Comparison of ENCODE assay signal across 8 cellular contexts in genomic region chr3:157438371-157438735, GRCh38. TPM values are rescaled to one million over a fixed set of nuclear protein-coding genes. Genes with fewer than 3 reads are reported as not detected.
A peak's percentile ranks its signal among the peaks of the same experiment; 100 is the strongest.
DNase-seq lines count a peak whose midpoint lies in the region; ATAC-seq and TF ChIP-seq lines count a peak whose summit lies in the region.

No MANE protein-coding gene starts in this region.

- H3K4me3 Mint-ChIP-seq in activated naive CD8-positive, alpha-beta T cell = peak overlapping the region; percentile 40
- H3K4me3 Mint-ChIP-seq in activated naive CD8-positive, alpha-beta T cell treated with anti-CD3 and anti-CD28 coated beads, Interleukin-2, amount 50 U/mL, for 24 hours = no peak overlapping the region
- H3K4me3 Mint-ChIP-seq in activated naive CD8-positive, alpha-beta T cell treated with anti-CD3 and anti-CD28 coated beads for 36 hours = peak overlapping the region; percentile 64

- H3K27ac ChIP-seq in tibial nerve = peak overlapping the region in 2 of 4 donors; percentile 61 to 70

- no peaks in the 10 kb centered on the region for H3K9me3 ChIP-seq in tibial nerve

- peaks cover 8% of the 10 kb centered on the region for H3K36me3 Mint-ChIP-seq in activated naive CD8-positive, alpha-beta T cell
- no peaks in the 10 kb centered on the region for H3K36me3 Mint-ChIP-seq in activated naive CD8-positive, alpha-beta T cell treated with anti-CD3 and anti-CD28 coated beads, Interleukin-2, amount 50 U/mL, for 24 hours (ENCODE audit: low read depth)
- H3K36me3 Mint-ChIP-seq in activated naive CD8-positive, alpha-beta T cell treated with anti-CD3 and anti-CD28 coated beads for 36 hours = no peaks in the 10 kb centered on the region

- H3K27me3 ChIP-seq in tibial nerve = no peaks in the 10 kb centered on the region

- no peaks in the 10 kb centered on the region for H3K36me3 ChIP-seq in tibial nerve

- H3K27me3 Mint-ChIP-seq in activated naive CD8-positive, alpha-beta T cell = peaks cover 13% of the 10 kb centered on the region
- peaks cover 34% of the 10 kb centered on the region for H3K27me3 Mint-ChIP-seq in activated naive CD8-positive, alpha-beta T cell treated with anti-CD3 and anti-CD28 coated beads, Interleukin-2, amount 50 U/mL, for 24 hours
- peaks cover 42% of the 10 kb centered on the region for H3K27me3 Mint-ChIP-seq in activated naive CD8-positive, alpha-beta T cell treated with anti-CD3 and anti-CD28 coated beads for 36 hours

- ATAC-seq in activated naive CD8-positive, alpha-beta T cell treated with anti-CD3 and anti-CD28 coated beads, Interleukin-2, amount 50 U/mL, for 24 hours = no peak
- no peak for ATAC-seq in HG02571 (IDR thresholded peaks at IDR 0.05; ENCODE audit: unreplicated experiment)

- no peak for TF ChIP-seq POLR2A in tibial nerve (IDR thresholded peaks at IDR 0.05)

- TF ChIP-seq CTCF in tibial nerve (IDR thresholded peaks at IDR 0.05) = no peak

- H3K4me1 ChIP-seq in tibial nerve = peaks cover 0 to 34% (median 0%) of the 10 kb centered on the region in 4 donors

- WGBS in tibial nerve, 2 donors = 5 to 6% methylated on average over 11 to 12 of the region's 12 CpGs

- DNase-seq in activated naive CD8-positive, alpha-beta T cell treated with anti-CD3 and anti-CD28 coated beads, Interleukin-2, amount 50 U/mL, for 24 hours = no peak
- DNase-seq in activated naive CD8-positive, alpha-beta T cell treated with anti-CD3 and anti-CD28 coated beads for 36 hours = no peak
- DNase-seq in iPS-NIHi11 (ENCODE audit: low spot score) (peak; percentile 45), tibial nerve (ENCODE audit: low spot score in 2 of 2) (no peak), AML-193 (lab: John Stamatoyannopoulos, UW) (no peak)
- DNase-seq in effector CD8-positive, alpha-beta T cell (lab: John Stamatoyannopoulos, UW) = no peak

- TF ChIP-seq EP300 in tibial nerve (IDR thresholded peaks at IDR 0.05) = no peak

- peaks cover 10% of the 10 kb centered on the region for H3K4me1 Mint-ChIP-seq in activated naive CD8-positive, alpha-beta T cell (ENCODE audit: low read depth)
- H3K4me1 Mint-ChIP-seq in activated naive CD8-positive, alpha-beta T cell treated with anti-CD3 and anti-CD28 coated beads, Interleukin-2, amount 50 U/mL, for 24 hours = peaks cover 11% of the 10 kb centered on the region
- H3K4me1 Mint-ChIP-seq in activated naive CD8-positive, alpha-beta T cell treated with anti-CD3 and anti-CD28 coated beads for 36 hours = peaks cover 13% of the 10 kb centered on the region

- H3K27ac Mint-ChIP-seq in activated naive CD8-positive, alpha-beta T cell = no peak overlapping the region
- no peak overlapping the region for H3K27ac Mint-ChIP-seq in activated naive CD8-positive, alpha-beta T cell treated with anti-CD3 and anti-CD28 coated beads, Interleukin-2, amount 50 U/mL, for 24 hours
- no peak overlapping the region for H3K27ac Mint-ChIP-seq in activated naive CD8-positive, alpha-beta T cell treated with anti-CD3 and anti-CD28 coated beads for 36 hours

- peak overlapping the region; percentile 42 to 73 (median 48) for H3K4me3 ChIP-seq in tibial nerve

- H3K9me3 Mint-ChIP-seq in activated naive CD8-positive, alpha-beta T cell (ENCODE audit: low read depth) = no peaks in the 10 kb centered on the region
- no peaks in the 10 kb centered on the region for H3K9me3 Mint-ChIP-seq in activated naive CD8-positive, alpha-beta T cell treated with anti-CD3 and anti-CD28 coated beads, Interleukin-2, amount 50 U/mL, for 24 hours
- no peaks in the 10 kb centered on the region for H3K9me3 Mint-ChIP-seq in activated naive CD8-positive, alpha-beta T cell treated with anti-CD3 and anti-CD28 coated beads for 36 hours

RNA-seq across cellular contexts. Expression of gene PTX3, which starts 1.7 kb away (rescaled TPM):
- total RNA-seq in activated naive CD8-positive, alpha-beta T cell treated with anti-CD3 and anti-CD28 coated beads for 36 hours = under 1 TPM in 1 of 2 experiments, not detected in 1; 0.25 TPM
- total RNA-seq in tibial nerve = 100 to 1,000 TPM in 1 of 4 donors, 10 to 100 TPM in 2, 1 to 10 TPM in 1; 9.0 to 118 (median 12.2) TPM

Comparison
In these comparisons a context has a peak if more than half of its experiments do, and no peak if none do; other contexts are left out.
1. RNA of gene PTX3, which starts 1.7 kb away (total RNA-seq): 9.0 to 118 TPM in tibial nerve; 0.25 TPM in activated naive CD8-positive, alpha-beta T cell treated with anti-CD3 and anti-CD28 coated beads for 36 hours; every median in the first group is over 4 times any median in the second.